Comparison of ENCODE assay signal across 8 cellular contexts in the genomic region with DNA sequence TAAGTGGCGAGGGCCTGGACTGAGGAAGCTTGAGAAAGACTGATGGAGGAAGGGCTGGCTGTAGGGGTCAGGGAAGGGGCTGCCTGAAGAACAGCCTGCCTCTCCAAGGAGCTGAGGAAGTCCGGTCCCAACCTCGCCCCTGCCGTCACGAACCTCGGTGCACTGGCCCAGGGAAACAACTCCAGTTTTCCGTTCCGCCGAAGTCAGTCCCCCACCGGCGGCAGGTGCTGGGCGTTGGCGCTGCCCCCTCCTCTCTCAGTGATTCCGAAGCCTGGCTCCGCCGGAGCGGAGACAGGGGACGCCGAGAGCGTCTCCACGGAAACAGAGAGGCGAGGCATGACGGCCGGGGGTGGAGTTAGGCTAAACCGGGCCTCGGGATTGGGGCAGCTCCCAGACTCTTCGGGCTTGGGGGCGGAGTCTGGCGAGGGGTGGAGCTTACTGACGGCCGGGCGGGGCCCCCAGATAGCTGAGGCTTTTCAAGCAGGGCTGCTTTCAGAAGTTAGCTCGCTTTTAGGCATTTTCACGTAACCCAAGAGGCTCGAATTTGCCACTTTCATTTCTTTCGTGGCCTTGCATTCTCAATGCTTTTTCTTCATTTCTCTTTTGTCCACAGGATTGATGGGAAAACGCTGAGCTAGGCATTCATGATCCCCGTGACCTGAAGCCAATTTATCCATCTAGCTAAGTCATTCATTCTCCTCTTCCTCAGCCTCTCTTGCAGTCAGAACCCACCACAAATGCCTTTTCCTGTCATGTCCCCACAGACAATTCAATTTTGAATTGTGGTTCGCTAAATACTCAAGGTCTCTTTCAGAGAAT. TPM values are rescaled to one million over a fixed set of nuclear protein-coding genes. Genes with fewer than 3 reads are reported as not detected.
DNase-seq lines count a peak whose midpoint lies in the region; ATAC-seq and TF ChIP-seq lines count a peak whose summit lies in the region.

A gene with protein sequence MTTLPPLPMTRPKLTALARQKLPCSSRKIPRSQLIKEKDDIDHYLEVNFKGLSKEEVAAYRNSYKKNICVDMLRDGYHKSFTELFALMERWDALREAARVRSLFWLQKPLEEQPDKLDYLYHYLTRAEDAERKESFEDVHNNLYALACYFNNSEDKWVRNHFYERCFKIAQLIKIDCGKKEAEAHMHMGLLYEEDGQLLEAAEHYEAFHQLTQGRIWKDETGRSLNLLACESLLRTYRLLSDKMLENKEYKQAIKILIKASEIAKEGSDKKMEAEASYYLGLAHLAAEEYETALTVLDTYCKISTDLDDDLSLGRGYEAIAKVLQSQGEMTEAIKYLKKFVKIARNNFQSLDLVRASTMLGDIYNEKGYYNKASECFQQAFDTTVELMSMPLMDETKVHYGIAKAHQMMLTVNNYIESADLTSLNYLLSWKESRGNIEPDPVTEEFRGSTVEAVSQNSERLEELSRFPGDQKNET (minus strand): TSS at position 309 of the 819 bp plus-strand sequence. CDS start 5,969 bp downstream, outside the sequence.

- no peaks in the 10 kb centered on the region for H3K9me3 ChIP-seq in left lung

- peak; percentile 100 for ATAC-seq in GM18909 (IDR thresholded peaks at IDR 0.05; ENCODE audit: poor library complexity, unreplicated experiment)
- ATAC-seq in HG03175 (IDR thresholded peaks at IDR 0.05; ENCODE audit: unreplicated experiment), result peak; percentile 100
- peak; percentile 100 for ATAC-seq in left lung

- H3K4me3 ChIP-seq in left lung, result peak within 1 kb of the TSS; percentile 31 to 49

- peaks cover 3 to 17% of the 10 kb centered on the region in 2 donors for H3K27me3 ChIP-seq in left lung

- H3K4me1 ChIP-seq in left lung, result peaks cover 6 to 14% of the 10 kb centered on the region in 2 donors

- intact Hi-C loops in left lung (cut with DNase I), result no loop called here

- TF ChIP-seq CTCF in left lung (IDR thresholded peaks at IDR 0.05), result no peak

- no peak within 1 kb of the TSS for H3K27ac ChIP-seq in left lung

- no peaks in the 10 kb centered on the region for H3K36me3 ChIP-seq in left lung

- DNase-seq in AG08395 (ENCODE audit: low spot score) (peak; percentile 97), NCI-H446 treated with DMSO at 0.1 percent for 48 hours (lab: John Stamatoyannopoulos, UW) (peak; percentile 29), dermis blood vessel endothelial cell (peak; percentile 85), left lung (peak; percentile 92 to 95)
- DNase-seq in activated CD4-positive, alpha-beta T cell treated with anti-CD3 and anti-CD28 coated beads, Interleukin-2, amount 50 U/mL, for 1 hour, result peak; percentile 79
- peak; percentile 87 for DNase-seq in stimulated activated CD4-positive, alpha-beta T cell treated with anti-CD3 and anti-CD28 coated beads, Interleukin-1b, Interleukin-23, amount 100 ng/mL, for 48 hours

RNA-seq across cellular contexts. Expression of the gene that starts here (rescaled TPM):
- not detected in 2 replicates for total RNA-seq in dermis blood vessel endothelial cell
- total RNA-seq in left lung, result 1 to 10 TPM in 1 of 2 donors, not detected in 1; 2.3 TPM

Comparison
In these comparisons a context has a peak if more than half of its experiments do, and no peak if none do; other contexts are left out.
1. Peak in DNase-seq in dermis blood vessel endothelial cell; RNA of the gene not detected or under 1 TPM.
2. DNase-seq: peak in every context shown above with its lines; median percentile 97 in AG08395; 94 in left lung; 87 in stimulated activated CD4-positive, alpha-beta T cell treated with anti-CD3 and anti-CD28 coated beads, Interleukin-1b, Interleukin-23, amount 100 ng/mL, for 48 hours; 85 in dermis blood vessel endothelial cell; 79 in activated CD4-positive, alpha-beta T cell treated with anti-CD3 and anti-CD28 coated beads, Interleukin-2, amount 50 U/mL, for 1 hour; 29 in NCI-H446 treated with DMSO at 0.1 percent for 48 hours.